ENCODE assay signal across 8 cellular contexts in the genomic region with DNA sequence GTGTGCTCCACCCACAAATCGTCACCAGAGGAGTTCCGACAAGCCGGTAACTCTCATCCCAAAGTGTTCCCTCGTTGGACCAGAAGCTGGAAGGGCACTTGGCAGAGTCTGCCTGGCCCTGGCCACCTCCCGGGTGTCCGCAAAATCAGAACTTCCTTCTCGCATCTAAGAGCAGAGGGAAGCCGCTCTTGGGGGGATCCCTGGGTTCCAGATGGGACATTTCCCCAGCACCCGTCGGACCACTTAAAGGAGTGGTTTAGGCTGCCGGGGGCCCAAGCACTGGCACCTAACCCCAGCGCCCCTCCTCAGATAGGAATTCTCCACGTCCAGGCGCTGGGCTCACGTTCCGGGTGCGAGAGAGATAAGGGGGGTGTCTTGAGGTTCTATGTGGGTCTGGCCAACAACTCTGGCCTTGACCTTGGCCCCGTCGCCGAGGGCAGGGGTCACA. TPM values are rescaled to one million over a fixed set of nuclear protein-coding genes. Genes with fewer than 3 reads are reported as not detected.
DNase-seq lines count a peak whose midpoint lies in the region; ATAC-seq and TF ChIP-seq lines count a peak whose summit lies in the region.

No MANE protein-coding gene starts in this region.

- H3K27ac ChIP-seq in GM23248 (peak overlapping the region; percentile 71), OCI-LY7 (ENCODE audit: low read depth, low read length, poor library complexity, severe bottlenecking) (peak overlapping the region; percentile 6), epithelial cell of prostate (peak overlapping the region; percentile 81)

- no peaks in the 10 kb centered on the region for H3K27me3 Mint-ChIP-seq in progenitor cell of endocrine pancreas

- H3K9me3 ChIP-seq in GM23248 (ENCODE audit: low read depth) (no peaks in the 10 kb centered on the region), OCI-LY7 (ENCODE audit: low read length) (no peaks in the 10 kb centered on the region)

- CTCF ChIA-PET in OCI-LY7 (lab: Charles Lee; ENCODE audit: unreplicated experiment): no interaction called here

- H3K4me3 ChIP-seq in GM23248 (peak overlapping the region; percentile 89), OCI-LY7 (ENCODE audit: low read depth, low read length, poor library complexity, severe bottlenecking) (peak overlapping the region; percentile 74)

- TF ChIP-seq CTCF in OCI-LY7 (conservative IDR thresholded peaks at IDR 0.05; ENCODE audit: low read length) (no peak), progenitor cell of endocrine pancreas (IDR thresholded peaks at IDR 0.05; ENCODE audit: unreplicated experiment) (no peak), omental fat pad (IDR thresholded peaks at IDR 0.05) (no peak)

- H4K20me1 ChIP-seq in GM23248 (ENCODE audit: insufficient read depth) (no peaks in the 10 kb centered on the region; the same call in 1 of the 2 replicates), OCI-LY7 (ENCODE audit: insufficient read depth, low read length) (0 out of 2 replicates have a peak, but pooled peaks cover 9% of the 10 kb centered on the region)

- H3K79me2 ChIP-seq in GM23248 (ENCODE audit: insufficient read depth) (peaks cover 46% of the 10 kb centered on the region), OCI-LY7 (ENCODE audit: insufficient read depth, low read depth, low read length) (peaks cover 22% of the 10 kb centered on the region)

- H3K9ac ChIP-seq in GM23248: peak overlapping the region; percentile 85

- no peaks in the 10 kb centered on the region for H3K9me3 Mint-ChIP-seq in progenitor cell of endocrine pancreas (ENCODE audit: low read depth)

- H3K27ac Mint-ChIP-seq in progenitor cell of endocrine pancreas: peak overlapping the region; percentile 96

- H3K36me3 Mint-ChIP-seq in progenitor cell of endocrine pancreas (ENCODE audit: insufficient read depth): no peaks in the 10 kb centered on the region

- in situ Hi-C loops in GM23248 (cut with MboI): no loop called here

- H3K27me3 ChIP-seq in GM23248 (replicated peaks; ENCODE audit: insufficient read depth): no peaks in the 10 kb centered on the region

- no peaks in the 10 kb centered on the region for H3K9me2 ChIP-seq in GM23248 (ENCODE audit: insufficient read depth)
- no peaks in the 10 kb centered on the region for H3K9me2 ChIP-seq in OCI-LY7 (ENCODE audit: insufficient read depth, low read length)

- POLR2A ChIA-PET in OCI-LY7 (lab: Charles Lee): interaction anchor here (0.8 kb wide), 1 partner anchor 10 kb away, joined by 3 read pairs; no protein-coding TSS in a partner anchor

- ATAC-seq in omental fat pad (ENCODE audit: low FRiP score) (no peak), GM18870 (IDR thresholded peaks at IDR 0.05; ENCODE audit: unreplicated experiment) (no peak)

- DNase-seq in GM23248: peak; percentile 56
- no peak for DNase-seq in OCI-LY7 (ENCODE audit: low spot score)
- no peak for DNase-seq in epithelial cell of prostate (ENCODE audit: low read depth, low spot score)
- DNase-seq in progenitor cell of endocrine pancreas (ENCODE audit: low spot score, unreplicated experiment): no peak
- DNase-seq in omental fat pad (ENCODE audit: low spot score): no peak
- DNase-seq in Kasumi-1 (lab: John Stamatoyannopoulos, UW): no peak
- no peak for DNase-seq in stimulated activated CD4-positive, alpha-beta T cell treated with anti-CD3 and anti-CD28 coated beads, Interleukin-4, amount 100 ng/mL, for 24 hours

- H3K4me1 Mint-ChIP-seq in progenitor cell of endocrine pancreas (ENCODE audit: low read depth): peaks cover 19% of the 10 kb centered on the region

- H3K4me2 ChIP-seq in GM23248 (ENCODE audit: unreplicated experiment) (peak overlapping the region; percentile 98), OCI-LY7 (ENCODE audit: low read length) (peak overlapping the region; percentile 100)

- no peaks in the 10 kb centered on the region for H3F3A ChIP-seq in GM23248 (ENCODE audit: insufficient read depth)

- H3K36me3 ChIP-seq in GM23248 (ENCODE audit: low read depth) (no peaks in the 10 kb centered on the region), OCI-LY7 (ENCODE audit: insufficient read depth, low read length) (peaks cover 13% of the 10 kb centered on the region; the same call in 1 of the 2 replicates)

- H2AFZ ChIP-seq in GM23248 (peak overlapping the region; percentile 82), OCI-LY7 (ENCODE audit: low read length) (peak overlapping the region; percentile 75; the same call in 1 of the 2 replicates)

- WGBS in GM23248 (ENCODE audit: low coverage in 1 of 2, low lambda C conversion rate in 2 of 2, missing lambda C conversion rate in 2 of 2), 2 experiments: 6 to 8% methylated on average over 20 of the region's 20 CpGs

- TSS peak; percentile 82 for BruUV-seq in OCI-LY7 (replicated peaks; lab: Mats Ljungman, UMichigan)

- intact Hi-C loops in OCI-LY7 (cut with micrococcal nuclease; ENCODE audit: unreplicated experiment): no loop called here

- H3K4me3 Mint-ChIP-seq in progenitor cell of endocrine pancreas (ENCODE audit: low read depth): peak overlapping the region; percentile 75

- peaks cover 10% of the 10 kb centered on the region for H3K4me1 ChIP-seq in GM23248 (ENCODE audit: insufficient read depth)
- H3K4me1 ChIP-seq in OCI-LY7 (ENCODE audit: insufficient read depth, low read length, poor library complexity, severe bottlenecking): peaks cover 19% of the 10 kb centered on the region

RNA-seq across cellular contexts. Expression of gene MAP2K7, which starts 0.9 kb away (rescaled TPM):
- total RNA-seq in GM23248 (2014; rRNA removed; shearing (Covaris generic)): 9.7 and 14.8 TPM in 2 replicates
- polyA plus RNA-seq in GM23248 (2016; fragmentation: Nextera tagmentation; extraction: Ambion mirVana): 4.6 and 4.8 TPM in 2 replicates
- 19.4 and 23.2 TPM in 2 replicates for total RNA-seq in OCI-LY7 (2014; rRNA removed; shearing (Covaris generic))
- total RNA-seq in OCI-LY7 (2022) (44.5 and 48.1 TPM in 2 replicates), progenitor cell of endocrine pancreas (50.7 and 53.5 TPM in 2 replicates), omental fat pad (10 to 100 TPM; 12.9 to 13.7 (median 13.6) TPM)

RNA-seq across cellular contexts. Expression of gene TGFBR3L, which starts 11.8 kb away (rescaled TPM):
- total RNA-seq in GM23248 (2014; rRNA removed; shearing (Covaris generic)): 9.0 TPM in 1 of 2 replicates, not detected in the other
- polyA plus RNA-seq in GM23248 (2016; fragmentation: Nextera tagmentation; extraction: Ambion mirVana): 24.3 and 30.6 TPM in 2 replicates
- total RNA-seq in OCI-LY7 (2014; rRNA removed; shearing (Covaris generic)): 0.13 TPM in 1 of 2 replicates, not detected in the other
- total RNA-seq in OCI-LY7 (2022): 0.61 and 0.74 TPM in 2 replicates
- total RNA-seq in progenitor cell of endocrine pancreas: 0.67 and 1.1 TPM in 2 replicates
- not detected for total RNA-seq in omental fat pad

RNA-seq across cellular contexts. Expression of gene LRRC8E, which starts 14.5 kb away (rescaled TPM):
- 3.5 and 3.6 TPM in 2 replicates for total RNA-seq in GM23248 (2014; rRNA removed; shearing (Covaris generic))
- 3.7 and 4.0 TPM in 2 replicates for polyA plus RNA-seq in GM23248 (2016; fragmentation: Nextera tagmentation; extraction: Ambion mirVana)
- total RNA-seq in OCI-LY7 (2014; rRNA removed; shearing (Covaris generic)): 0.08 TPM in 1 of 2 replicates, not detected in the other
- total RNA-seq in OCI-LY7 (2022): not detected in 2 replicates
- 3.6 and 3.9 TPM in 2 replicates for total RNA-seq in progenitor cell of endocrine pancreas
- total RNA-seq in omental fat pad: 1 to 10 TPM in 3 of 4 donors, under 1 TPM in 1; 0.79 to 6.5 (median 3.0) TPM

RNA-seq across cellular contexts. Expression of gene SNAPC2, which starts 17.3 kb away (rescaled TPM):
- total RNA-seq in GM23248 (2014; rRNA removed; shearing (Covaris generic)): 20.5 and 33.7 TPM in 2 replicates
- polyA plus RNA-seq in GM23248 (2016; fragmentation: Nextera tagmentation; extraction: Ambion mirVana): 47.2 and 49.4 TPM in 2 replicates
- total RNA-seq in OCI-LY7 (2014; rRNA removed; shearing (Covaris generic)): 4.9 and 21.6 TPM in 2 replicates
- total RNA-seq in OCI-LY7 (2022) (6.2 and 8.2 TPM in 2 replicates), progenitor cell of endocrine pancreas (9.9 and 10.8 TPM in 2 replicates), omental fat pad (10 to 100 TPM in 3 of 4 donors, 1 to 10 TPM in 1; 4.7 to 13.1 (median 12.3) TPM)

RNA-seq across cellular contexts. Expression of gene CTXN1, which starts 23.1 kb away (rescaled TPM):
- total RNA-seq in GM23248 (2014; rRNA removed; shearing (Covaris generic)): 3.5 and 9.0 TPM in 2 replicates
- polyA plus RNA-seq in GM23248 (2016; fragmentation: Nextera tagmentation; extraction: Ambion mirVana): 3.3 and 3.4 TPM in 2 replicates
- 0.13 TPM in 1 of 2 replicates, not detected in the other for total RNA-seq in OCI-LY7 (2014; rRNA removed; shearing (Covaris generic))
- total RNA-seq in OCI-LY7 (2022) (0.98 and 1.0 TPM in 2 replicates), progenitor cell of endocrine pancreas (97.9 and 114 TPM in 2 replicates), omental fat pad (1 to 10 TPM in 3 of 4 donors, not detected in 1; 1.6 to 3.7 (median 2.0) TPM)

Comparison
In these comparisons a context has a peak if more than half of its experiments do, and no peak if none do; other contexts are left out.
1. H3K27ac ChIP-seq: peak in every context shown above with its lines; median percentile 81 in epithelial cell of prostate; 71 in GM23248; 6 in OCI-LY7.